19 cellular contexts compared by ENCODE assay signal in genomic region chr4:57581200-57581599, GRCh38.
DNase-seq lines count a peak whose midpoint lies in the region; ATAC-seq lines count a peak whose summit lies in the region.
"Had no signal": no experiment of that assay in that cellular context is flagged by ENCODE, and none has a peak within 500 bp of the region (broad histone marks: within the 10 kb centered on the region; RNA-seq: fewer than 3 reads in every experiment).

No MANE protein-coding gene starts in this region.

- H3K27me3 ChIP-seq in naive thymus-derived CD4-positive, alpha-beta T cell (ENCODE audit: control insufficient read depth in 2 of 2, insufficient read depth in 2 of 2, low read length in 2 of 2), result no peaks in the 10 kb centered on the region
- H3K27me3 ChIP-seq: BE2C had no signal

- no peaks in the 10 kb centered on the region for H3K4me1 Mint-ChIP-seq in naive thymus-derived CD4-positive, alpha-beta T cell
- H3K4me1 Mint-ChIP-seq: CD4-positive, CD25-positive, alpha-beta regulatory T cell; CD8-positive, alpha-beta memory T cell; H9; IgD-negative memory B cell had no signal

- no peaks in the 10 kb centered on the region for H3K4me1 ChIP-seq in naive thymus-derived CD4-positive, alpha-beta T cell (ENCODE audit: control insufficient read depth in 2 of 2, insufficient read depth in 2 of 2, low read length in 2 of 2)
- H3K4me1 ChIP-seq: BE2C had no signal

- no peak overlapping the region for H3K4me3 Mint-ChIP-seq in naive thymus-derived CD4-positive, alpha-beta T cell
- H3K4me3 Mint-ChIP-seq: CD4-positive, CD25-positive, alpha-beta regulatory T cell; CD8-positive, alpha-beta memory T cell; H9; IgD-negative memory B cell had no signal

- no peaks in the 10 kb centered on the region for H3K9me3 ChIP-seq in naive thymus-derived CD4-positive, alpha-beta T cell (ENCODE audit: control insufficient read depth in 2 of 3, low read length in 3 of 3)
- H3K9me3 ChIP-seq: BE2C had no signal

- H3K27me3 Mint-ChIP-seq in naive thymus-derived CD4-positive, alpha-beta T cell, result no peaks in the 10 kb centered on the region
- H3K27me3 Mint-ChIP-seq: CD4-positive, CD25-positive, alpha-beta regulatory T cell; CD8-positive, alpha-beta memory T cell; IgD-negative memory B cell had no signal

- DNase-seq in NCI-H1436 treated with DMSO at 0.1 percent for 48 hours (lab: John Stamatoyannopoulos, UW), result no peak
- DNase-seq in superior temporal gyrus (ENCODE audit: extremely low spot score), result no peak
- DNase-seq in naive thymus-derived CD4-positive, alpha-beta T cell, result no peak
- DNase-seq: ACHN; BE2C; C1 segment of cervical spinal cord; CD4-positive, CD25-positive, alpha-beta regulatory T cell; CD8-positive, alpha-beta memory T cell; COR-L47; DMS 273 treated with DMSO at 0.1 percent for 48 hours; DMS53; H9; Karpas-422; KBM-7 had no signal

- intact Hi-C loops in naive thymus-derived CD4-positive, alpha-beta T cell (cut with micrococcal nuclease), result no loop called here

- POLR2A ChIA-PET in naive thymus-derived CD4-positive, alpha-beta T cell (lab: Charles Lee), result no interaction called here

- H3K9me3 Mint-ChIP-seq in naive thymus-derived CD4-positive, alpha-beta T cell, result peaks cover 0 to 7% (median 2%) of the 10 kb centered on the region in 11 donors
- H3K9me3 Mint-ChIP-seq: H9 had no signal

- H3K27ac ChIP-seq in naive thymus-derived CD4-positive, alpha-beta T cell (ENCODE audit: low read depth, low read length), result no peak overlapping the region

- H3K36me3 ChIP-seq in naive thymus-derived CD4-positive, alpha-beta T cell (ENCODE audit: control insufficient read depth in 2 of 3, insufficient read depth in 3 of 3, low read length in 3 of 3), result no peaks in the 10 kb centered on the region
- H3K36me3 ChIP-seq: BE2C had no signal

- ATAC-seq in GM18873 (IDR thresholded peaks at IDR 0.05; ENCODE audit: low FRiP score, unreplicated experiment), result peak; percentile 96
- peak; percentile 93 for ATAC-seq in HG03159 (IDR thresholded peaks at IDR 0.05; ENCODE audit: unreplicated experiment)
- ATAC-seq in HG03571 (IDR thresholded peaks at IDR 0.05; ENCODE audit: unreplicated experiment), result peak; percentile 80
- no peak for ATAC-seq in GM19395 (IDR thresholded peaks at IDR 0.05; ENCODE audit: unreplicated experiment)
- no peak for ATAC-seq in naive thymus-derived CD4-positive, alpha-beta T cell

- H3K4me3 ChIP-seq in naive thymus-derived CD4-positive, alpha-beta T cell (ENCODE audit: low read length), result no peak overlapping the region

- H3K27ac Mint-ChIP-seq in naive thymus-derived CD4-positive, alpha-beta T cell, result no peak overlapping the region
- H3K27ac Mint-ChIP-seq: CD4-positive, CD25-positive, alpha-beta regulatory T cell; CD8-positive, alpha-beta memory T cell; H9; IgD-negative memory B cell had no signal

- H3K36me3 Mint-ChIP-seq in naive thymus-derived CD4-positive, alpha-beta T cell, result no peaks in the 10 kb centered on the region
- H3K36me3 Mint-ChIP-seq: CD4-positive, CD25-positive, alpha-beta regulatory T cell; CD8-positive, alpha-beta memory T cell; IgD-negative memory B cell had no signal

- CTCF ChIA-PET in naive thymus-derived CD4-positive, alpha-beta T cell (lab: Charles Lee), result no interaction called here

Comparison
In these comparisons a context has a peak if more than half of its experiments do, and no peak if none do; other contexts are left out.
1. ATAC-seq: peak in GM18873 (single experiment), HG03159 (single experiment) and HG03571 (single experiment); none in GM19395 (single experiment) and naive thymus-derived CD4-positive, alpha-beta T cell (single experiment).